In the genomic region with DNA sequence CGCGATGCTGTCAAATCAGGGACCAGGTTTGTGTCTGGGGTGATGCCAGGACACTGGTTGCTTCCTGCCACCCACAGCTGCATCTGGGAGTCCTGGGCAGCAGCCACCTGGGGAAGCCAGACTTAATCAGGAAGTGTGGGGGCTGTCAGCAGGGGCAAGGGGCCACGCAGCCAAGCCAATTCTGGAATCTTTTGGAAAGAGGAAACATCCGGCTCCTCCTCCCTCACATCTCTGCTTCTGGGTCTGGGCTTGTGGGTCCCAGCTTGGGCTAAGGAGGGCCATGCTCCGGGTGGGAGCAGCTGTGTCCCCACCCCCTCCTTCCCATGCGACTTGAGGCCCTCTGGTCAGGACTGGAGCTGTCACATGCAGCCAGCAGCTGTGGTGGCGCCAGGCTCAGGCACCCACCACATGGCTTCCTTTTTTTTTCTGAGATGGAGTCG, we compare ENCODE assay signal across 14 cellular contexts. TPM values are rescaled to one million over a fixed set of nuclear protein-coding genes. Genes with fewer than 3 reads are reported as not detected.
DNase-seq lines count a peak whose midpoint lies in the region; ATAC-seq and TF ChIP-seq lines count a peak whose summit lies in the region.
"Had no signal": no experiment of that assay in that cellular context is flagged by ENCODE, and none has a peak within 500 bp of the region (broad histone marks: within the 10 kb centered on the region; RNA-seq: fewer than 3 reads in every experiment).

No MANE protein-coding gene starts in this region.

- CTCF ChIA-PET in Caco-2 (lab: Charles Lee): interaction anchor here (1.9 kb wide), 1 partner anchor 50 kb away, joined by 12 read pairs; no protein-coding TSS in a partner anchor

- H3K4me1 ChIP-seq in Caco-2: no peaks in the 10 kb centered on the region

- peak overlapping the region in 3 of 5 experiments; percentile 48 to 81 (median 72) for H3K27ac Mint-ChIP-seq in brain
- H3K27ac Mint-ChIP-seq in nephron progenitor cell: no peak overlapping the region
- H3K27ac Mint-ChIP-seq in Caco-2 (ENCODE audit: unreplicated experiment): no peak overlapping the region
- H3K27ac Mint-ChIP-seq: CD4-positive, CD25-positive, alpha-beta regulatory T cell had no signal

- no peak for TF ChIP-seq CTCF in brain (conservative IDR thresholded peaks at IDR 0.05)
- TF ChIP-seq CTCF in nephron progenitor cell (IDR thresholded peaks at IDR 0.05): no peak
- TF ChIP-seq CTCF in Caco-2 (IDR thresholded peaks at IDR 0.05; ENCODE audit: insufficient read depth in 1 of 2, low read depth in 1 of 2, low read length in 1 of 2, severe bottlenecking in 1 of 2, unreplicated experiment in 1 of 2): no peak

- ATAC-seq in GM19328 (IDR thresholded peaks at IDR 0.05; ENCODE audit: unreplicated experiment): no peak

- H3K4me1 Mint-ChIP-seq in brain (peaks cover 21% of the 10 kb centered on the region), nephron progenitor cell (peaks cover 24% of the 10 kb centered on the region), Caco-2 (ENCODE audit: low read depth, unreplicated experiment) (no peaks in the 10 kb centered on the region)

- H3K36me3 ChIP-seq in Caco-2 (ENCODE audit: control insufficient read depth, insufficient read depth, low read length): no peaks in the 10 kb centered on the region
- H3K36me3 ChIP-seq: MG63 had no signal

- H3K36me3 Mint-ChIP-seq in brain (no peaks in the 10 kb centered on the region), nephron progenitor cell (ENCODE audit: low read depth) (no peaks in the 10 kb centered on the region), Caco-2 (ENCODE audit: insufficient read depth, unreplicated experiment) (no peaks in the 10 kb centered on the region)
- H3K36me3 Mint-ChIP-seq: CD4-positive, CD25-positive, alpha-beta regulatory T cell had no signal

- H3K9me3 Mint-ChIP-seq in brain: no peaks in the 10 kb centered on the region
- no peaks in the 10 kb centered on the region for H3K9me3 Mint-ChIP-seq in nephron progenitor cell
- no peaks in the 10 kb centered on the region for H3K9me3 Mint-ChIP-seq in Caco-2 (ENCODE audit: unreplicated experiment)
- H3K9me3 Mint-ChIP-seq: CD4-positive, CD25-positive, alpha-beta regulatory T cell; neural crest cell had no signal

- no peak overlapping the region for H3K4me3 ChIP-seq in Caco-2 (ENCODE audit: low read depth, low read length)
- H3K4me3 ChIP-seq: MG63 had no signal

- H3K27me3 Mint-ChIP-seq in brain (no peaks in the 10 kb centered on the region), nephron progenitor cell (ENCODE audit: low read depth, poor library complexity) (peaks cover 7% of the 10 kb centered on the region), Caco-2 (ENCODE audit: insufficient read depth, unreplicated experiment) (peaks cover 9% of the 10 kb centered on the region)

- H3K4me3 Mint-ChIP-seq in brain: peak overlapping the region in 1 of 5 experiments; percentile 19
- H3K4me3 Mint-ChIP-seq in nephron progenitor cell: peak overlapping the region; percentile 10
- H3K4me3 Mint-ChIP-seq in Caco-2 (ENCODE audit: unreplicated experiment): no peak overlapping the region
- H3K4me3 Mint-ChIP-seq: CD4-positive, CD25-positive, alpha-beta regulatory T cell; neural crest cell had no signal

- H3K27me3 ChIP-seq in Caco-2 (replicated peaks; ENCODE audit: control insufficient read depth, insufficient read depth, low read length): peaks cover 2% of the 10 kb centered on the region; the same call in 1 of the 2 replicates

- no TSS peak for BruUV-seq in Caco-2 (replicated peaks; lab: Mats Ljungman, UMichigan)

- no peaks in the 10 kb centered on the region for H3K9me3 ChIP-seq in Caco-2
- H3K9me3 ChIP-seq: MG63 had no signal

- intact Hi-C loops in Caco-2 (cut with micrococcal nuclease; ENCODE audit: unreplicated experiment): no loop called here

- POLR2A ChIA-PET in Caco-2 (lab: Charles Lee): no interaction called here

- peak; percentile 7 for DNase-seq in GF-D8 (lab: John Stamatoyannopoulos, UW)
- DNase-seq in NAMALWA (ENCODE audit: low spot score): peak; percentile 11
- DNase-seq in nephron progenitor cell: no peak
- DNase-seq in activated gamma-delta T cell (lab: John Stamatoyannopoulos, UW): no peak
- DNase-seq in Caco-2: no peak
- DNase-seq in NCI-H2196 treated with DMSO at 0.1 percent for 48 hours (lab: John Stamatoyannopoulos, UW; ENCODE audit: unreplicated experiment): no peak
- DNase-seq: activated naive CD4-positive, alpha-beta T cell treated with anti-CD3 and anti-CD28 coated beads, Interleukin-2, amount 50 U/mL, for 16 hours; CD4-positive, CD25-positive, alpha-beta regulatory T cell; GOT3; left cardiac atrium; MG63 had no signal

RNA-seq across cellular contexts. Expression of a gene that starts 37.0 kb away (rescaled TPM):
- polyA plus RNA-seq in brain (ENCODE audit: insufficient read depth, low read depth, low replicate concordance): not detected
- total RNA-seq in Caco-2 (2022): not detected in 2 replicates
- total RNA-seq: CD4-positive, CD25-positive, alpha-beta regulatory T cell; left cardiac atrium; neural crest cell had no signal
- polyA plus RNA-seq: CD4-positive, CD25-positive, alpha-beta regulatory T cell had no signal

Comparison
In these comparisons a context has a peak if more than half of its experiments do, and no peak if none do; other contexts are left out.
1. DNase-seq: peak in GF-D8 (single experiment) and NAMALWA (single experiment); none in nephron progenitor cell (single experiment), activated gamma-delta T cell (single experiment), Caco-2 (0 of 2) and NCI-H2196 treated with DMSO at 0.1 percent for 48 hours (single experiment).
2. H3K27ac Mint-ChIP-seq: peak in brain (3 of 5); none in nephron progenitor cell (single experiment) and Caco-2 (single experiment).